Comparison of ENCODE assay signal across 1 cellular context in the genomic region with DNA sequence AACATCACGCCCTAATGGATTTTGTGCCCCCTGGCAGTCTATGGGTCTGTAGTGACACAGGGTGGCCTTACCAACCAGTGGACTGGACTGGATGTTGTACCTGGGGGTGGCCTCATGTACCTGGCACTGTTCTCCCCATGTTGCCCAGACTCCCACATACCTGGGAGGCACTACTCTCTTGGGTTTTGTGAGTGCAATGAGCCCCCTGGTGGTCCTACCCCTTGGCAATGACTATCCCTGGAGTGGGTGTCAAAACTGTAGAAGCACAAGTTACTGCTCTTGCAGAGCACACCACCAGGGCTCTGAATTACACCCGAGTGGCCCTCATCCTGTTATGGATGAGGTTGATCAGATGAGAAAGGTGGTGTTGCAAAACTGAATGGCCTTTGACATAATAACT.
TF ChIP-seq lines count a peak whose summit lies in the region.

No MANE protein-coding gene starts in this region.

TF ChIP-seq in H1, 55 proteins besides CTCF, POLR2A, EP300 and RAD21:
- TF ChIP-seq CEBPB (IDR thresholded peaks at IDR 0.05; ENCODE audit: low read depth, low read length): no peak
- no peak for TF ChIP-seq BCL11A (IDR thresholded peaks at IDR 0.05; ENCODE audit: low read depth in 2 of 2, low read length in 2 of 2)
- TF ChIP-seq EZH2 (IDR thresholded peaks at IDR 0.05; ENCODE audit: low read depth, low read length, severe bottlenecking): no peak
- TF ChIP-seq BRCA1 (IDR thresholded peaks at IDR 0.05; ENCODE audit: low read depth, low read length): no peak
- no peak for TF ChIP-seq ZNF274 (IDR thresholded peaks at IDR 0.05; ENCODE audit: borderline replicate concordance, extremely low read depth, low read length)
- TF ChIP-seq POLR2AphosphoS5 (IDR thresholded peaks at IDR 0.05; ENCODE audit: low read depth, low read length): no peak
- TF ChIP-seq HDAC6 (IDR thresholded peaks at IDR 0.05; ENCODE audit: low read depth, low read length): no peak
- TF ChIP-seq KDM1A (IDR thresholded peaks at IDR 0.05; ENCODE audit: borderline replicate concordance, low read length): no peak
- TF ChIP-seq ATF2 (IDR thresholded peaks at IDR 0.05; ENCODE audit: low read length): no peak
- TF ChIP-seq KDM4A (IDR thresholded peaks at IDR 0.05; ENCODE audit: low read depth, low read length, severe bottlenecking): no peak
- TF ChIP-seq SP4 (IDR thresholded peaks at IDR 0.05; ENCODE audit: low read length): no peak
- TF ChIP-seq YY1 (IDR thresholded peaks at IDR 0.05; ENCODE audit: low read depth, low read length): no peak
